ENCODE assay signal across 25 cellular contexts in genomic region chr13:102770435-102770834, GRCh38. TPM values are rescaled to one million over a fixed set of nuclear protein-coding genes. Genes with fewer than 3 reads are reported as not detected.
DNase-seq lines count a peak whose midpoint lies in the region; ATAC-seq and TF ChIP-seq lines count a peak whose summit lies in the region.
"Had no signal": no experiment of that assay in that cellular context is flagged by ENCODE, and none has a peak within 500 bp of the region (broad histone marks: within the 10 kb centered on the region; RNA-seq: fewer than 3 reads in every experiment).

No MANE protein-coding gene starts in this region.

- ATAC-seq in GM21619 (IDR thresholded peaks at IDR 0.05; ENCODE audit: unreplicated experiment): no peak
- ATAC-seq: A549, GM23338, lower lobe of right lung, WTC11 had no signal

- TF ChIP-seq POLR2A in NB4 (IDR thresholded peaks at IDR 0.05; ENCODE audit: extremely low read depth, insufficient read length): no peak

- DNase-seq in activated CD4-positive, alpha-beta T cell treated with anti-CD3 and anti-CD28 coated beads, Interleukin-2, amount 10 ng/mL, durations not matched to agents 7 days and 5 days: no peak
- DNase-seq in activated CD4-positive, alpha-beta T cell treated with anti-CD3 and anti-CD28 coated beads, Interleukin-2, amount 50 U/mL, for 1 hour: no peak
- DNase-seq in NB4 (ENCODE audit: low read depth): no peak
- DNase-seq in choroid plexus epithelial cell (ENCODE audit: low read depth): peak; percentile 70
- DNase-seq in NCI-H128 (lab: John Stamatoyannopoulos, UW; ENCODE audit: unreplicated experiment): no peak
- no peak for DNase-seq in DMS 273 (lab: John Stamatoyannopoulos, UW; ENCODE audit: unreplicated experiment)
- DNase-seq: activated CD4-positive, alpha-beta memory T cell treated with anti-CD3 and anti-CD28 coated beads for 36 hours; activated gamma-delta T cell; adrenal gland; CD8-positive, alpha-beta memory T cell; cortex of kidney; DMS53; islet precursor cell; lower lobe of right lung; NCI-H187; NCI-H524 treated with DMSO at 0.1 percent for 48 hours; RPMI8226 had no signal

- peak overlapping the region; percentile 9 for H3K27ac Mint-ChIP-seq in activated CD4-positive, alpha-beta T cell treated with anti-CD3 and anti-CD28 coated beads, Interleukin-2, amount 10 ng/mL, durations not matched to agents 7 days and 5 days
- no peak overlapping the region for H3K27ac Mint-ChIP-seq in nephron
- H3K27ac Mint-ChIP-seq: activated CD4-positive, alpha-beta memory T cell treated with anti-CD3 and anti-CD28 coated beads for 36 hours; GM23338; neural progenitor cell; progenitor cell of endocrine pancreas; WTC11 had no signal

- POLR2A ChIA-PET in activated CD4-positive, alpha-beta T cell treated with anti-CD3 and anti-CD28 coated beads, Interleukin-2, amount 10 ng/mL, durations not matched to agents 7 days and 5 days (lab: Charles Lee): no interaction called here

- H3K4me3 Mint-ChIP-seq in activated CD4-positive, alpha-beta T cell treated with anti-CD3 and anti-CD28 coated beads, Interleukin-2, amount 10 ng/mL, durations not matched to agents 7 days and 5 days: no peak overlapping the region
- peak overlapping the region in 2 of 3 experiments; percentile 43 to 54 for H3K4me3 Mint-ChIP-seq in nephron
- H3K4me3 Mint-ChIP-seq: activated CD4-positive, alpha-beta memory T cell treated with anti-CD3 and anti-CD28 coated beads for 36 hours; GM23338; neural progenitor cell; WTC11 had no signal

- no peaks in the 10 kb centered on the region for H3K9me3 Mint-ChIP-seq in activated CD4-positive, alpha-beta T cell treated with anti-CD3 and anti-CD28 coated beads, Interleukin-2, amount 10 ng/mL, durations not matched to agents 7 days and 5 days
- no peaks in the 10 kb centered on the region for H3K9me3 Mint-ChIP-seq in nephron
- H3K9me3 Mint-ChIP-seq: activated CD4-positive, alpha-beta memory T cell treated with anti-CD3 and anti-CD28 coated beads for 36 hours; CD8-positive, alpha-beta memory T cell; GM23338; WTC11 had no signal

- CTCF ChIA-PET in activated CD4-positive, alpha-beta T cell treated with anti-CD3 and anti-CD28 coated beads, Interleukin-2, amount 10 ng/mL, durations not matched to agents 7 days and 5 days (lab: Charles Lee): interaction anchor here (1.2 to 2.5 kb wide), 3 partner anchors 12 to 166 kb away, joined by 3 to 12 read pairs (median 4); a partner anchor contains a TSS

- peak overlapping the region; percentile 85 for H3K4me3 ChIP-seq in NB4 (ENCODE audit: low read depth, low read length)
- H3K4me3 ChIP-seq in choroid plexus epithelial cell (ENCODE audit: low read depth, low read length): no peak overlapping the region
- H3K4me3 ChIP-seq: A549, adrenal gland, GM23338, lower lobe of right lung, neural progenitor cell had no signal

- peaks cover 27% of the 10 kb centered on the region for H3K36me3 Mint-ChIP-seq in activated CD4-positive, alpha-beta T cell treated with anti-CD3 and anti-CD28 coated beads, Interleukin-2, amount 10 ng/mL, durations not matched to agents 7 days and 5 days (ENCODE audit: low read depth)
- peaks cover 8% of the 10 kb centered on the region for H3K36me3 Mint-ChIP-seq in nephron (ENCODE audit: low read depth)
- H3K36me3 Mint-ChIP-seq: WTC11 had no signal

- peaks cover 49% of the 10 kb centered on the region for H3K4me1 Mint-ChIP-seq in activated CD4-positive, alpha-beta T cell treated with anti-CD3 and anti-CD28 coated beads, Interleukin-2, amount 10 ng/mL, durations not matched to agents 7 days and 5 days
- H3K4me1 Mint-ChIP-seq in nephron: peaks cover 18% of the 10 kb centered on the region

- H3K27me3 Mint-ChIP-seq in activated CD4-positive, alpha-beta T cell treated with anti-CD3 and anti-CD28 coated beads, Interleukin-2, amount 10 ng/mL, durations not matched to agents 7 days and 5 days: no peaks in the 10 kb centered on the region
- peaks cover 3% of the 10 kb centered on the region for H3K27me3 Mint-ChIP-seq in nephron (ENCODE audit: low read depth)
- H3K27me3 Mint-ChIP-seq: activated CD4-positive, alpha-beta memory T cell treated with anti-CD3 and anti-CD28 coated beads for 36 hours; progenitor cell of endocrine pancreas had no signal

- TF ChIP-seq CTCF in NB4 (IDR thresholded peaks at IDR 0.05; ENCODE audit: low read depth, low read length): no peak
- TF ChIP-seq CTCF in choroid plexus epithelial cell (conservative IDR thresholded peaks at IDR 0.05; ENCODE audit: low read depth, low read length): no peak
- no peak for TF ChIP-seq CTCF in nephron (IDR thresholded peaks at IDR 0.05; ENCODE audit: unreplicated experiment in 3 of 3)

RNA-seq across cellular contexts. Expression of gene TEX30, which starts 3.2 kb away (rescaled TPM):
- 10 to 100 TPM; 30.3 to 32.9 TPM for total RNA-seq in activated CD4-positive, alpha-beta T cell treated with anti-CD3 and anti-CD28 coated beads, Interleukin-2, amount 10 ng/mL, durations not matched to agents 7 days and 5 days

RNA-seq across cellular contexts. Expression of gene POGLUT2, which starts 28.3 kb away (rescaled TPM):
- 1 to 10 TPM; 6.8 to 7.6 TPM for total RNA-seq in activated CD4-positive, alpha-beta T cell treated with anti-CD3 and anti-CD28 coated beads, Interleukin-2, amount 10 ng/mL, durations not matched to agents 7 days and 5 days
- total RNA-seq: SK-MEL-5 had no signal

RNA-seq across cellular contexts. Expression of gene BIVM, which starts 28.5 kb away (rescaled TPM):
- total RNA-seq in activated CD4-positive, alpha-beta T cell treated with anti-CD3 and anti-CD28 coated beads, Interleukin-2, amount 10 ng/mL, durations not matched to agents 7 days and 5 days: 10 to 100 TPM; 21.3 to 24.2 TPM
